22 cellular contexts compared by ENCODE assay signal in genomic region chr17:82435103-82435502, GRCh38. TPM values are rescaled to one million over a fixed set of nuclear protein-coding genes. Genes with fewer than 3 reads are reported as not detected.
DNase-seq lines count a peak whose midpoint lies in the region; ATAC-seq and TF ChIP-seq lines count a peak whose summit lies in the region.
"Had no signal": no experiment of that assay in that cellular context is flagged by ENCODE, and none has a peak within 500 bp of the region (broad histone marks: within the 10 kb centered on the region; RNA-seq: fewer than 3 reads in every experiment).

No MANE protein-coding gene starts in this region.

- no peak overlapping the region for H3K4me3 Mint-ChIP-seq in activated naive CD4-positive, alpha-beta T cell treated with anti-CD3 and anti-CD28 coated beads, Interleukin-2, amount 10 ng/mL, durations not matched to agents 7 days and 5 days
- no peak overlapping the region for H3K4me3 Mint-ChIP-seq in stimulated activated memory B cell treated with anti-CD40 and anti-IgM and Interleukin-4, amounts not matched to agents 10 μg/mL and 1 μg/mL and 100 μg/mL, for 72 hours
- H3K4me3 Mint-ChIP-seq: activated CD4-positive, alpha-beta T cell treated with anti-CD3 and anti-CD28 coated beads, Interleukin-2, amount 10 ng/mL, durations not matched to agents 24 days and 14 days; activated T-cell treated with anti-CD3 and anti-CD28 coated beads, Interleukin-2, amount 50 U/mL, for 72 hours; central memory CD8-positive, alpha-beta T cell; stimulated activated naive CD8-positive, alpha-beta T cell treated with anti-CD3 and anti-CD28 coated beads, Interleukin-15, Interleukin-2, amounts not matched to agents 100 ng/mL and 50 ng/mL, for 24 hours had no signal

- H3K4me1 ChIP-seq in colonic mucosa (no peaks in the 10 kb centered on the region), tibial artery (peaks cover 0 to 4% (median 0%) of the 10 kb centered on the region in 4 donors)
- H3K4me1 ChIP-seq: adrenal gland, SJCRH30 had no signal

- ATAC-seq in activated naive CD4-positive, alpha-beta T cell treated with anti-CD3 and anti-CD28 coated beads, Interleukin-2, amount 50 U/mL, for 72 hours = no peak
- ATAC-seq in stimulated activated memory B cell treated with anti-CD40 and anti-IgM and Interleukin-4, amounts not matched to agents 10 μg/mL and 1 μg/mL and 100 μg/mL, for 72 hours = no peak
- ATAC-seq: activated T-cell treated with anti-CD3 and anti-CD28 coated beads, Interleukin-2, amount 50 U/mL, for 72 hours; effector memory CD8-positive, alpha-beta T cell; K562 had no signal

- H3K27ac ChIP-seq in colonic mucosa (no peak overlapping the region), tibial artery (no peak overlapping the region)
- H3K27ac ChIP-seq: adrenal gland, neutrophil, SJCRH30 had no signal

- H3K4me3 ChIP-seq in colonic mucosa (no peak overlapping the region), tibial artery (no peak overlapping the region)
- H3K4me3 ChIP-seq: adrenal gland, K562, SJCRH30 had no signal

- no peak overlapping the region for H3K9ac ChIP-seq in colonic mucosa (ENCODE audit: low read depth in 2 of 2, low read length in 2 of 2)

- no peaks in the 10 kb centered on the region for H3K36me3 ChIP-seq in colonic mucosa
- peaks cover 0 to 89% (median 20%) of the 10 kb centered on the region in 3 donors for H3K36me3 ChIP-seq in tibial artery
- H3K36me3 ChIP-seq: SJCRH30 had no signal

- H3K27me3 ChIP-seq in colonic mucosa = no peaks in the 10 kb centered on the region
- H3K27me3 ChIP-seq in tibial artery = no peaks in the 10 kb centered on the region
- H3K27me3 ChIP-seq: adrenal gland, neutrophil, SJCRH30 had no signal

- TF ChIP-seq CTCF in colonic mucosa (IDR thresholded peaks at IDR 0.05) = no peak
- TF ChIP-seq CTCF in tibial artery (IDR thresholded peaks at IDR 0.05) = no peak

- intact Hi-C loops in colonic mucosa (cut with DNase I) = no loop called here
- intact Hi-C loops in tibial artery (cut with DNase I; ENCODE audit: low total_unique reads) = no loop called here

- peaks cover 9% of the 10 kb centered on the region for H3K36me3 Mint-ChIP-seq in activated naive CD4-positive, alpha-beta T cell treated with anti-CD3 and anti-CD28 coated beads, Interleukin-2, amount 10 ng/mL, durations not matched to agents 7 days and 5 days
- H3K36me3 Mint-ChIP-seq in activated naive CD4-positive, alpha-beta T cell treated with anti-CD3 and anti-CD28 coated beads, Interleukin-2, amount 50 U/mL, for 72 hours = no peaks in the 10 kb centered on the region
- peaks cover 8% of the 10 kb centered on the region for H3K36me3 Mint-ChIP-seq in stimulated activated memory B cell treated with anti-CD40 and anti-IgM and Interleukin-4, amounts not matched to agents 10 μg/mL and 1 μg/mL and 100 μg/mL, for 72 hours

- H3K4me1 Mint-ChIP-seq in activated naive CD4-positive, alpha-beta T cell treated with anti-CD3 and anti-CD28 coated beads, Interleukin-2, amount 10 ng/mL, durations not matched to agents 7 days and 5 days = peaks cover 23% of the 10 kb centered on the region
- peaks cover 36% of the 10 kb centered on the region for H3K4me1 Mint-ChIP-seq in stimulated activated memory B cell treated with anti-CD40 and anti-IgM and Interleukin-4, amounts not matched to agents 10 μg/mL and 1 μg/mL and 100 μg/mL, for 72 hours

- no peak for DNase-seq in activated naive CD4-positive, alpha-beta T cell treated with anti-CD3 and anti-CD28 coated beads, Interleukin-2, amount 10 ng/mL, durations not matched to agents 7 days and 5 days
- no peak for DNase-seq in activated naive CD4-positive, alpha-beta T cell treated with anti-CD3 and anti-CD28 coated beads, Interleukin-2, amount 50 U/mL, for 72 hours (ENCODE audit: low spot score in 2 of 2)
- peak; percentile 42 for DNase-seq in NCI-H226
- DNase-seq in hepatic stellate cell (ENCODE audit: low spot score) = peak; percentile 48
- no peak for DNase-seq in colonic mucosa
- no peak for DNase-seq in tibial artery
- no peak for DNase-seq in middle frontal gyrus (ENCODE audit: extremely low spot score, low spot score)
- DNase-seq: activated CD4-positive, alpha-beta T cell treated with anti-CD3 and anti-CD28 coated beads, Interleukin-2, amount 10 ng/mL, durations not matched to agents 24 days and 14 days; activated T-cell treated with anti-CD3 and anti-CD28 coated beads, Interleukin-2, amount 50 U/mL, for 72 hours; adrenal gland; effector memory CD8-positive, alpha-beta T cell; kidney; NCI-H1105; NCI-H2107; NCI-H526 had no signal

- H3K27ac Mint-ChIP-seq in activated naive CD4-positive, alpha-beta T cell treated with anti-CD3 and anti-CD28 coated beads, Interleukin-2, amount 10 ng/mL, durations not matched to agents 7 days and 5 days = peak overlapping the region; percentile 33
- H3K27ac Mint-ChIP-seq in activated naive CD4-positive, alpha-beta T cell treated with anti-CD3 and anti-CD28 coated beads, Interleukin-2, amount 50 U/mL, for 72 hours = no peak overlapping the region
- H3K27ac Mint-ChIP-seq in stimulated activated memory B cell treated with anti-CD40 and anti-IgM and Interleukin-4, amounts not matched to agents 10 μg/mL and 1 μg/mL and 100 μg/mL, for 72 hours = peak overlapping the region; percentile 79
- H3K27ac Mint-ChIP-seq: activated CD4-positive, alpha-beta T cell treated with anti-CD3 and anti-CD28 coated beads, Interleukin-2, amount 10 ng/mL, durations not matched to agents 24 days and 14 days; activated T-cell treated with anti-CD3 and anti-CD28 coated beads, Interleukin-2, amount 50 U/mL, for 72 hours; memory B cell; stimulated activated naive CD8-positive, alpha-beta T cell treated with anti-CD3 and anti-CD28 coated beads, Interleukin-15, Interleukin-2, amounts not matched to agents 100 ng/mL and 50 ng/mL, for 24 hours had no signal

- CTCF ChIA-PET in activated naive CD4-positive, alpha-beta T cell treated with anti-CD3 and anti-CD28 coated beads, Interleukin-2, amount 10 ng/mL, durations not matched to agents 7 days and 5 days (lab: Charles Lee) = interaction anchor here (0.8 kb wide), 1 partner anchor 9 kb away, joined by 4 read pairs; no protein-coding TSS in a partner anchor

- H3K9me3 ChIP-seq in colonic mucosa = no peaks in the 10 kb centered on the region
- H3K9me3 ChIP-seq in tibial artery = no peaks in the 10 kb centered on the region
- H3K9me3 ChIP-seq: adrenal gland, neutrophil, SJCRH30 had no signal

- H3K27me3 Mint-ChIP-seq in activated naive CD4-positive, alpha-beta T cell treated with anti-CD3 and anti-CD28 coated beads, Interleukin-2, amount 10 ng/mL, durations not matched to agents 7 days and 5 days = no peaks in the 10 kb centered on the region
- H3K27me3 Mint-ChIP-seq in stimulated activated memory B cell treated with anti-CD40 and anti-IgM and Interleukin-4, amounts not matched to agents 10 μg/mL and 1 μg/mL and 100 μg/mL, for 72 hours = no peaks in the 10 kb centered on the region
- H3K27me3 Mint-ChIP-seq: activated CD4-positive, alpha-beta T cell treated with anti-CD3 and anti-CD28 coated beads, Interleukin-2, amount 10 ng/mL, durations not matched to agents 24 days and 14 days; central memory CD8-positive, alpha-beta T cell; effector memory CD8-positive, alpha-beta T cell; memory B cell; stimulated activated naive CD8-positive, alpha-beta T cell treated with anti-CD3 and anti-CD28 coated beads, Interleukin-15, Interleukin-2, amounts not matched to agents 100 ng/mL and 50 ng/mL, for 24 hours had no signal

- H3K9me3 Mint-ChIP-seq in activated naive CD4-positive, alpha-beta T cell treated with anti-CD3 and anti-CD28 coated beads, Interleukin-2, amount 10 ng/mL, durations not matched to agents 7 days and 5 days = no peaks in the 10 kb centered on the region
- H3K9me3 Mint-ChIP-seq in activated naive CD4-positive, alpha-beta T cell treated with anti-CD3 and anti-CD28 coated beads, Interleukin-2, amount 50 U/mL, for 72 hours = no peaks in the 10 kb centered on the region
- H3K9me3 Mint-ChIP-seq in stimulated activated memory B cell treated with anti-CD40 and anti-IgM and Interleukin-4, amounts not matched to agents 10 μg/mL and 1 μg/mL and 100 μg/mL, for 72 hours = no peaks in the 10 kb centered on the region
- H3K9me3 Mint-ChIP-seq: activated CD4-positive, alpha-beta T cell treated with anti-CD3 and anti-CD28 coated beads, Interleukin-2, amount 10 ng/mL, durations not matched to agents 24 days and 14 days; activated T-cell treated with anti-CD3 and anti-CD28 coated beads, Interleukin-2, amount 50 U/mL, for 72 hours; central memory CD8-positive, alpha-beta T cell; effector memory CD8-positive, alpha-beta T cell; memory B cell; stimulated activated naive CD8-positive, alpha-beta T cell treated with anti-CD3 and anti-CD28 coated beads, Interleukin-15, Interleukin-2, amounts not matched to agents 100 ng/mL and 50 ng/mL, for 24 hours had no signal

RNA-seq across cellular contexts. Expression of gene CYBC1, which starts 15.4 kb away (rescaled TPM):
- 100 to 1,000 TPM; 205 to 401 TPM for total RNA-seq in activated naive CD4-positive, alpha-beta T cell treated with anti-CD3 and anti-CD28 coated beads, Interleukin-2, amount 50 U/mL, for 72 hours
- 10 to 100 TPM; 58.4 to 79.0 TPM for total RNA-seq in colonic mucosa

RNA-seq across cellular contexts. Expression of gene OGFOD3, which starts 16.7 kb away (rescaled TPM):
- 10 to 100 TPM; 16.8 to 23.5 TPM for total RNA-seq in activated naive CD4-positive, alpha-beta T cell treated with anti-CD3 and anti-CD28 coated beads, Interleukin-2, amount 50 U/mL, for 72 hours
- total RNA-seq in colonic mucosa = 10 to 100 TPM; 23.3 to 40.8 TPM

RNA-seq across cellular contexts. Expression of gene HEXD, which starts 17.0 kb away (rescaled TPM):
- 10 to 100 TPM; 16.2 to 33.6 TPM for total RNA-seq in activated naive CD4-positive, alpha-beta T cell treated with anti-CD3 and anti-CD28 coated beads, Interleukin-2, amount 50 U/mL, for 72 hours
- total RNA-seq in colonic mucosa = 10 to 100 TPM; 26.3 to 31.4 TPM

RNA-seq across cellular contexts. Expression of gene NARF, which starts 23.4 kb away (rescaled TPM):
- total RNA-seq in activated naive CD4-positive, alpha-beta T cell treated with anti-CD3 and anti-CD28 coated beads, Interleukin-2, amount 50 U/mL, for 72 hours = 100 to 1,000 TPM; 159 TPM
- total RNA-seq in colonic mucosa = 10 to 100 TPM; 68.7 to 75.5 TPM

Comparison
In these comparisons a context has a peak if more than half of its experiments do, and no peak if none do; other contexts are left out.
1. H3K27ac Mint-ChIP-seq: peak in activated naive CD4-positive, alpha-beta T cell treated with anti-CD3 and anti-CD28 coated beads, Interleukin-2, amount 10 ng/mL, durations not matched to agents 7 days and 5 days (single experiment) and stimulated activated memory B cell treated with anti-CD40 and anti-IgM and Interleukin-4, amounts not matched to agents 10 μg/mL and 1 μg/mL and 100 μg/mL, for 72 hours (single experiment); none in activated naive CD4-positive, alpha-beta T cell treated with anti-CD3 and anti-CD28 coated beads, Interleukin-2, amount 50 U/mL, for 72 hours (0 of 2).
2. DNase-seq: peak in NCI-H226 (single experiment) and hepatic stellate cell (single experiment); none in activated naive CD4-positive, alpha-beta T cell treated with anti-CD3 and anti-CD28 coated beads, Interleukin-2, amount 10 ng/mL, durations not matched to agents 7 days and 5 days (single experiment), activated naive CD4-positive, alpha-beta T cell treated with anti-CD3 and anti-CD28 coated beads, Interleukin-2, amount 50 U/mL, for 72 hours (0 of 2), colonic mucosa (single experiment), tibial artery (0 of 2) and middle frontal gyrus (single experiment).